In genomic region chr2:1758774-1759610, GRCh38 we compare ENCODE assay signal across 17 cellular contexts. TPM values are rescaled to one million over a fixed set of nuclear protein-coding genes. Genes with fewer than 3 reads are reported as not detected.
A peak's percentile ranks its signal among the peaks of the same experiment; 100 is the strongest.
DNase-seq lines count a peak whose midpoint lies in the region; ATAC-seq and TF ChIP-seq lines count a peak whose summit lies in the region.
"Had no signal": no experiment of that assay in that cellular context is flagged by ENCODE, and none has a peak within 500 bp of the region (broad histone marks: within the 10 kb centered on the region; RNA-seq: fewer than 3 reads in every experiment).

No MANE protein-coding gene starts in this region.

- no peak for DNase-seq in Panc1 (ENCODE audit: low read depth, low spot score)
- DNase-seq in stomach, result peak; percentile 21
- DNase-seq in Peyer's patch, result no peak
- no peak for DNase-seq in NCI-H2081 treated with DMSO at 0.1 percent for 48 hours (lab: John Stamatoyannopoulos, UW)
- no peak for DNase-seq in RPMI8226
- DNase-seq: DMS79 treated with DMSO at 0.1 percent for 48 hours, NCI-H1105, NCI-H2081, NCI-H510A treated with DMSO at 0.1 percent for 48 hours, SHP77 had no signal

- no peak overlapping the region for H3K4me3 Mint-ChIP-seq in nephron
- H3K4me3 Mint-ChIP-seq: GM23338 had no signal

- peak overlapping the region; percentile 30 to 84 (median 81) for H3K27ac Mint-ChIP-seq in nephron
- H3K27ac Mint-ChIP-seq: GM23338 had no signal

- H3K27ac ChIP-seq in BLaER1 (peak overlapping the region; percentile 68), Panc1 (ENCODE audit: low read length) (peak overlapping the region; percentile 44; the same call in 1 of the 2 replicates), stomach (no peak overlapping the region), Peyer's patch (no peak overlapping the region)
- H3K27ac ChIP-seq: A549, C4-2B, SK-N-MC had no signal

- H3K9me3 ChIP-seq in BLaER1, result peaks cover 21% of the 10 kb centered on the region
- no peaks in the 10 kb centered on the region for H3K9me3 ChIP-seq in Panc1 (ENCODE audit: control insufficient read depth, insufficient read depth, low read depth, low read length)
- H3K9me3 ChIP-seq in stomach, result peaks cover 0 to 12% (median 6%) of the 10 kb centered on the region in 4 donors
- peaks cover 0 to 5% (median 0%) of the 10 kb centered on the region in 4 donors for H3K9me3 ChIP-seq in Peyer's patch
- H3K9me3 ChIP-seq: A549 had no signal

- H3K36me3 ChIP-seq in BLaER1 (0 out of 2 replicates have a peak, but pooled peaks cover 11% of the 10 kb centered on the region), Panc1 (ENCODE audit: control insufficient read depth, insufficient read depth, low read length) (no peaks in the 10 kb centered on the region), stomach (no peaks in the 10 kb centered on the region), Peyer's patch (no peaks in the 10 kb centered on the region)

- H3K4me1 ChIP-seq in BLaER1 (peaks cover 37% of the 10 kb centered on the region), Panc1 (ENCODE audit: control insufficient read depth, insufficient read depth, low read length) (0 out of 2 replicates have a peak, but pooled peaks cover 2% of the 10 kb centered on the region), stomach (peaks cover 0 to 16% (median 0%) of the 10 kb centered on the region in 4 donors), Peyer's patch (peaks cover 0 to 9% (median 0%) of the 10 kb centered on the region in 4 donors)
- H3K4me1 ChIP-seq: A549 had no signal

- no peaks in the 10 kb centered on the region for H3K36me3 Mint-ChIP-seq in nephron (ENCODE audit: low read depth)

- H4K20me1 ChIP-seq in BLaER1, result no peaks in the 10 kb centered on the region

- H3K4me3 ChIP-seq in BLaER1 (no peak overlapping the region; the same call in 1 of the 2 replicates), Panc1 (ENCODE audit: low read depth in 2 of 2, low read length in 2 of 2) (no peak overlapping the region), stomach (no peak overlapping the region), Peyer's patch (no peak overlapping the region)
- H3K4me3 ChIP-seq: A549, GM23338, SK-N-MC had no signal

- ATAC-seq in Panc1, result no peak
- ATAC-seq: A549, GM23338, HCT116 had no signal

- peak overlapping the region; percentile 38; the same call in 1 of the 2 replicates for H3K9ac ChIP-seq in BLaER1

- in situ Hi-C loops in Panc1 (cut with HindIII; ENCODE audit: low pct_unique_long_range_greater_than_20kb, low sequenced_read_pairs), result no loop called here

- POLR2A ChIA-PET in Panc1 (lab: Charles Lee), result no interaction called here

- BruUV-seq in Panc1 (replicated peaks; lab: Mats Ljungman, UMichigan), result no TSS peak

- 93 to 98% (median 95%) methylated on average over 16 to 26 of the region's 26 CpGs for WGBS in stomach, 5 donors

- CTCF ChIA-PET in Panc1 (lab: Charles Lee), result no interaction called here

- peaks cover 25% of the 10 kb centered on the region for H3K27me3 Mint-ChIP-seq in nephron (ENCODE audit: low read depth)

- TF ChIP-seq CTCF in Panc1 (IDR thresholded peaks at IDR 0.05) (no peak), nephron (IDR thresholded peaks at IDR 0.05; ENCODE audit: unreplicated experiment in 3 of 3) (no peak), stomach (IDR thresholded peaks at IDR 0.05) (no peak), Peyer's patch (IDR thresholded peaks at IDR 0.05) (no peak)

- H3K9me3 Mint-ChIP-seq in nephron, result peaks cover 24% of the 10 kb centered on the region

- peak overlapping the region; percentile 74 for H3K4me2 ChIP-seq in BLaER1
- H3K4me2 ChIP-seq: A549, GM23338 had no signal

- no peak for TF ChIP-seq EP300 in stomach (IDR thresholded peaks at IDR 0.05)

- H3K27me3 ChIP-seq in BLaER1 (no peaks in the 10 kb centered on the region), Panc1 (ENCODE audit: control insufficient read depth, insufficient read depth, low read length) (no peaks in the 10 kb centered on the region), stomach (peaks cover 0 to 6% (median 0%) of the 10 kb centered on the region in 3 donors), Peyer's patch (no peaks in the 10 kb centered on the region)

- TF ChIP-seq POLR2A in stomach (IDR thresholded peaks at IDR 0.05) (no peak), Peyer's patch (IDR thresholded peaks at IDR 0.05) (no peak)

- intact Hi-C loops in Panc1 (cut with micrococcal nuclease; ENCODE audit: unreplicated experiment) (no loop called here), stomach (cut with DNase I; ENCODE audit: low total_unique reads) (no loop called here)

- H3K4me1 Mint-ChIP-seq in nephron, result peaks cover 26% of the 10 kb centered on the region
- H3K4me1 Mint-ChIP-seq: GM23338 had no signal

RNA-seq across cellular contexts. Expression of gene PXDN, which starts 14.7 kb away (rescaled TPM):
- total RNA-seq in Panc1 (2021; ENCODE audit: unreplicated experiment) (2.5 TPM), stomach (10 to 100 TPM; 24.9 to 71.6 (median 42.0) TPM), Peyer's patch (100 to 1,000 TPM in 1 of 4 donors, 10 to 100 TPM in 2, 1 to 10 TPM in 1; 7.5 to 148 (median 21.0) TPM)
- 4.5 TPM for polyA plus RNA-seq in Panc1 (2012; ENCODE audit: insufficient read length)
- polyA plus RNA-seq in stomach, result 1 to 10 TPM; 3.3 to 8.0 (median 5.0) TPM

Comparison
In these comparisons a context has a peak if more than half of its experiments do, and no peak if none do; other contexts are left out.
1. H3K27ac ChIP-seq: peak in BLaER1 (single experiment) and Panc1 (single experiment); none in stomach (0 of 5) and Peyer's patch (0 of 4).